11 cellular contexts compared by ENCODE assay signal in the genomic region with DNA sequence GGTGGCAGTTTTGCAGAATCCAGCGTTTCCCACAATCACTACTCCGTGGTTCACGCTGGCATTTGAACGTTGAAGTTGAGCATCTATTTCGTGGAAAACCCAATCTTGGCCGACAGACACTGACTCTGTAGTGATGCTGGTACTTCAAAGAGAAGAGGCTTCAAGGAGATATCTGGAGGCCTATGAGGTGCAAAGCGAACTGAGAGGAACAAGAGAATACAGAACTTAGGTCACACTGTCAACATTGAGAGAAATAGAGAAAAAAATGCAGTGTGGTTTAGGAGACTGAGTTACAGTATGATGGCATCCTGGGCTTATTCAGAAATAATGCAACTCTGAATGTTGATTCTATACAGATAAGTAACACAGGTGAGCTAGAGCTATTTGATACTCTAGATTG. TPM values are rescaled to one million over a fixed set of nuclear protein-coding genes. Genes with fewer than 3 reads are reported as not detected.
"Had no signal": no experiment of that assay in that cellular context is flagged by ENCODE, and none has a peak within 500 bp of the region (broad histone marks: within the 10 kb centered on the region; RNA-seq: fewer than 3 reads in every experiment).

No MANE protein-coding gene starts in this region.

- H3K36me3 ChIP-seq: HAP-1 had no signal

- H3K27ac Mint-ChIP-seq: HFFc6 had no signal

- H3K9ac ChIP-seq: GM23248 had no signal

- H3K4me1 ChIP-seq: HAP-1 had no signal

- H3K4me3 Mint-ChIP-seq: HFFc6 had no signal

- H3K27ac ChIP-seq: GM23248, HL-60 had no signal

- H2AFZ ChIP-seq: GM23248 had no signal

- ATAC-seq: HCT116, K562 had no signal

- H3K9me3 Mint-ChIP-seq: HFFc6 had no signal

- H3K9me3 ChIP-seq: HAP-1 had no signal

- DNase-seq: GM23248, GOT3, H7, HFFc6, IMR-90 had no signal

- H3K4me3 ChIP-seq: GM23248, HAP-1, K562 had no signal

- FAIRE-seq: K562 had no signal

RNA-seq across cellular contexts. Expression of gene CCL16, which starts 16.0 kb away (rescaled TPM):
- total RNA-seq: GM23248, H4, H7, HFFc6, HT1080, IMR-90, K562 had no signal
- polyA plus RNA-seq: GM23248, IMR-90, K562 had no signal

RNA-seq across cellular contexts. Expression of gene CCL14, which starts 21.3 kb away (rescaled TPM):
- total RNA-seq: GM23248, H4, H7, HFFc6, HT1080, IMR-90, K562 had no signal
- polyA plus RNA-seq: GM23248, IMR-90, K562 had no signal

RNA-seq across cellular contexts. Expression of gene LYZL6, which starts 21.8 kb away (rescaled TPM):
- total RNA-seq: GM23248, H4, H7, HFFc6, HT1080, IMR-90, K562 had no signal
- polyA plus RNA-seq: GM23248, IMR-90, K562 had no signal

RNA-seq across cellular contexts. Expression of gene RDM1, which starts 34.7 kb away (rescaled TPM):
- total RNA-seq: GM23248 had no signal
- polyA plus RNA-seq: GM23248, IMR-90 had no signal

RNA-seq across cellular contexts. Expression of gene CCL15, which starts 36.1 kb away (rescaled TPM):
- total RNA-seq: GM23248, H4, H7, HFFc6, HT1080, IMR-90, K562 had no signal
- polyA plus RNA-seq: GM23248, IMR-90, K562 had no signal
